Comparison of ENCODE assay signal across 1 cellular context in genomic region chr2:61658841-61659780, GRCh38.
TF ChIP-seq lines count a peak whose summit lies in the region.

No MANE protein-coding gene starts in this region.

TF ChIP-seq in WTC11, 78 proteins besides CTCF, POLR2A, EP300 and RAD21 (continued from another document):
- TF ChIP-seq PRDM15 (CRISPR knock-in tag; IDR thresholded peaks at IDR 0.05) (no peak), KAT7 (CRISPR knock-in tag; IDR thresholded peaks at IDR 0.05; ENCODE audit: borderline replicate concordance) (no peak), PREB (CRISPR knock-in tag; IDR thresholded peaks at IDR 0.05; ENCODE audit: borderline replicate concordance) (no peak), ZNF532 (CRISPR knock-in tag; IDR thresholded peaks at IDR 0.05; ENCODE audit: borderline replicate concordance) (no peak), ZNF281 (CRISPR knock-in tag; IDR thresholded peaks at IDR 0.05) (no peak), SP1 (CRISPR knock-in tag; conservative IDR thresholded peaks at IDR 0.05) (no peak), STAT6 (CRISPR knock-in tag; conservative IDR thresholded peaks at IDR 0.05; ENCODE audit: low read depth) (no peak), ZNF232 (CRISPR knock-in tag; IDR thresholded peaks at IDR 0.05) (no peak), NR2C2 (CRISPR knock-in tag; IDR thresholded peaks at IDR 0.05) (no peak)
